Comparison of ENCODE assay signal across 15 cellular contexts in the genomic region with DNA sequence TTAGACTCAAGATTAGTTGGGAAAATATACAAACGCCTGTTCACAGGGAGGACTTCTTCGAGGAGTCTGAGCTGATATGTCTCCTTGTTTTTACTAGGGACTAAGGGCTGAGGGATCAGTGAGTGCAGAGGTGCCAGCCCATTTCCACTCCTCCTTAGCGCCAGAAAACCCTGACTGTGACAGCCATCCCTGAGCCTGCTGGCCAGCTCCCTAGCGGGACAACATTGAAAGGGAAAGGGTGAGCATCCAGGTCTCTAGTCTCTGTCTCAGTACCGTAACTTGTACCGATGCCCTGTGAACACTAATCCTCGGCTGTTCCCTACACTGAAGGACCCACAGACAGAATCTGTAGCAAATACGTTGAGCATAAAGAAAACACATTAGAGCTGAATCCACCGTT.
A peak's percentile ranks its signal among the peaks of the same experiment; 100 is the strongest.
DNase-seq lines count a peak whose midpoint lies in the region; ATAC-seq and TF ChIP-seq lines count a peak whose summit lies in the region.
"Had no signal": no experiment of that assay in that cellular context is flagged by ENCODE, and none has a peak within 500 bp of the region (broad histone marks: within the 10 kb centered on the region; RNA-seq: fewer than 3 reads in every experiment).

No MANE protein-coding gene starts in this region.

- peak overlapping the region in 2 of 4 donors; percentile 18 to 50 for H3K27ac ChIP-seq in body of pancreas
- H3K27ac ChIP-seq: HL-60 had no signal

- intact Hi-C loops in activated CD4-positive, alpha-beta T cell treated with anti-CD3 and anti-CD28 coated beads, Interleukin-2, amount 10 ng/mL, durations not matched to agents 24 days and 14 days (cut with micrococcal nuclease) = no loop called here
- intact Hi-C loops in body of pancreas (cut with DNase I) (no loop called here), mucosa of descending colon (cut with DNase I, micrococcal nuclease) (no loop called here)

- peak; percentile 35 for ATAC-seq in body of pancreas
- no peak for ATAC-seq in mucosa of descending colon
- ATAC-seq: K562 had no signal

- H3K4me1 ChIP-seq in body of pancreas (peaks cover 30% of the 10 kb centered on the region), mucosa of descending colon (ENCODE audit: low read depth) (no peaks in the 10 kb centered on the region)

- 44 to 52% methylated on average over 9 of the region's 9 CpGs for WGBS in body of pancreas, 2 donors

- peak; percentile 25 for DNase-seq in activated CD4-positive, alpha-beta T cell treated with anti-CD3 and anti-CD28 coated beads, Interleukin-2, amount 10 ng/mL, durations not matched to agents 24 days and 14 days
- no peak for DNase-seq in activated CD4-positive, alpha-beta T cell treated with anti-CD3 and anti-CD28 coated beads, Interleukin-2, amount 50 U/mL, for 1 hour
- peak; percentile 34 for DNase-seq in NCI-H345 (lab: John Stamatoyannopoulos, UW)
- DNase-seq in body of pancreas = peak in 1 of 4 donors; percentile 23
- no peak for DNase-seq in islet precursor cell
- DNase-seq in mucosa of descending colon = no peak
- no peak for DNase-seq in MG63
- DNase-seq: ACHN; Calu3; CD4-positive, CD25-positive, alpha-beta regulatory T cell; GOT3; NCI-H446 treated with DMSO at 0.1 percent for 48 hours; SK-N-SH had no signal

- H3K36me3 Mint-ChIP-seq in activated CD4-positive, alpha-beta T cell treated with anti-CD3 and anti-CD28 coated beads, Interleukin-2, amount 10 ng/mL, durations not matched to agents 24 days and 14 days (ENCODE audit: low read depth) = no peaks in the 10 kb centered on the region
- H3K36me3 Mint-ChIP-seq: CD4-positive, CD25-positive, alpha-beta regulatory T cell had no signal

- no peaks in the 10 kb centered on the region for H3K27me3 ChIP-seq in body of pancreas
- H3K27me3 ChIP-seq in MG63 = no peaks in the 10 kb centered on the region

- no peak overlapping the region for H3K4me3 Mint-ChIP-seq in activated CD4-positive, alpha-beta T cell treated with anti-CD3 and anti-CD28 coated beads, Interleukin-2, amount 10 ng/mL, durations not matched to agents 24 days and 14 days
- H3K4me3 Mint-ChIP-seq: CD4-positive, CD25-positive, alpha-beta regulatory T cell had no signal

- no peak overlapping the region for H3K27ac Mint-ChIP-seq in activated CD4-positive, alpha-beta T cell treated with anti-CD3 and anti-CD28 coated beads, Interleukin-2, amount 10 ng/mL, durations not matched to agents 24 days and 14 days
- H3K27ac Mint-ChIP-seq: CD4-positive, CD25-positive, alpha-beta regulatory T cell had no signal

- no peaks in the 10 kb centered on the region for H3K4me1 Mint-ChIP-seq in activated CD4-positive, alpha-beta T cell treated with anti-CD3 and anti-CD28 coated beads, Interleukin-2, amount 10 ng/mL, durations not matched to agents 24 days and 14 days
- H3K4me1 Mint-ChIP-seq: CD4-positive, CD25-positive, alpha-beta regulatory T cell had no signal

- H3K36me3 ChIP-seq in body of pancreas (replicated peaks in 1 of 2; ENCODE audit: insufficient read depth in 1 of 2, low read depth in 2 of 2) (no peaks in the 10 kb centered on the region), mucosa of descending colon (ENCODE audit: low read depth) (no peaks in the 10 kb centered on the region), MG63 (no peaks in the 10 kb centered on the region)

- no peak for TF ChIP-seq CTCF in body of pancreas (IDR thresholded peaks at IDR 0.05)
- TF ChIP-seq CTCF in mucosa of descending colon (IDR thresholded peaks at IDR 0.05) = no peak

- no peaks in the 10 kb centered on the region for H3K27me3 Mint-ChIP-seq in activated CD4-positive, alpha-beta T cell treated with anti-CD3 and anti-CD28 coated beads, Interleukin-2, amount 10 ng/mL, durations not matched to agents 24 days and 14 days
- H3K27me3 Mint-ChIP-seq: CD4-positive, CD25-positive, alpha-beta regulatory T cell had no signal

- H3K9me3 ChIP-seq in body of pancreas (no peaks in the 10 kb centered on the region), mucosa of descending colon (no peaks in the 10 kb centered on the region), MG63 (no peaks in the 10 kb centered on the region)
- H3K9me3 ChIP-seq: SK-N-SH had no signal

- H3K4me3 ChIP-seq in body of pancreas (no peak overlapping the region), mucosa of descending colon (no peak overlapping the region), MG63 (no peak overlapping the region)
- H3K4me3 ChIP-seq: K562 had no signal

- peaks cover 5% of the 10 kb centered on the region for H3K9me3 Mint-ChIP-seq in activated CD4-positive, alpha-beta T cell treated with anti-CD3 and anti-CD28 coated beads, Interleukin-2, amount 10 ng/mL, durations not matched to agents 24 days and 14 days

- no peak for TF ChIP-seq POLR2A in body of pancreas (IDR thresholded peaks at IDR 0.05)

Comparison
In these comparisons a context has a peak if more than half of its experiments do, and no peak if none do; other contexts are left out.
1. DNase-seq: peak in activated CD4-positive, alpha-beta T cell treated with anti-CD3 and anti-CD28 coated beads, Interleukin-2, amount 10 ng/mL, durations not matched to agents 24 days and 14 days (single experiment) and NCI-H345 (single experiment); none in activated CD4-positive, alpha-beta T cell treated with anti-CD3 and anti-CD28 coated beads, Interleukin-2, amount 50 U/mL, for 1 hour (single experiment), islet precursor cell (single experiment), mucosa of descending colon (0 of 3) and MG63 (single experiment).